ENCODE assay signal across 29 cellular contexts in genomic region chr9:82419827-82420486, GRCh38.
"Had no signal": no experiment of that assay in that cellular context is flagged by ENCODE, and none has a peak within 500 bp of the region (broad histone marks: within the 10 kb centered on the region; RNA-seq: fewer than 3 reads in every experiment).

No MANE protein-coding gene starts in this region.

- H3K4me3 ChIP-seq: esophagus squamous epithelium, heart right ventricle, lung, ovary, right lobe of liver, smooth muscle cell, stomach, thyroid gland had no signal

- H3K27ac Mint-ChIP-seq: effector memory CD8-positive, alpha-beta T cell; immature natural killer cell; memory B cell; mesothelial cell of epicardium; naive thymus-derived CD8-positive, alpha-beta T cell; stimulated activated effector memory CD8-positive, alpha-beta T cell treated with anti-CD3 and anti-CD28 coated beads, Interleukin-12 subunit alpha, Interleukin-12 subunit beta, amount 100 ng/mL, for 72 hours; type B pancreatic cell had no signal

- H3K27me3 Mint-ChIP-seq: central memory CD8-positive, alpha-beta T cell; effector memory CD8-positive, alpha-beta T cell; naive thymus-derived CD8-positive, alpha-beta T cell had no signal

- H3K4me1 Mint-ChIP-seq: central memory CD8-positive, alpha-beta T cell; immature natural killer cell; memory B cell; naive thymus-derived CD8-positive, alpha-beta T cell; stimulated activated effector memory CD8-positive, alpha-beta T cell treated with anti-CD3 and anti-CD28 coated beads, Interleukin-12 subunit alpha, Interleukin-12 subunit beta, amount 100 ng/mL, for 72 hours had no signal

- H3K4me1 ChIP-seq: esophagus squamous epithelium, thyroid gland had no signal

- H3K9me3 ChIP-seq: esophagus squamous epithelium, ovary, right lobe of liver, stomach, thyroid gland had no signal

- ATAC-seq: effector memory CD8-positive, alpha-beta T cell; heart right ventricle; left lobe of liver; naive thymus-derived CD8-positive, alpha-beta T cell; right lobe of liver; stimulated activated effector memory CD8-positive, alpha-beta T cell treated with anti-CD3 and anti-CD28 coated beads, Interleukin-12 subunit alpha, Interleukin-12 subunit beta, amount 100 ng/mL, for 72 hours had no signal

- H3K36me3 Mint-ChIP-seq: immature natural killer cell; memory B cell; naive thymus-derived CD8-positive, alpha-beta T cell; stimulated activated effector memory CD8-positive, alpha-beta T cell treated with anti-CD3 and anti-CD28 coated beads, Interleukin-12 subunit alpha, Interleukin-12 subunit beta, amount 100 ng/mL, for 72 hours; type B pancreatic cell had no signal

- FAIRE-seq: endometrium had no signal

- H3K36me3 ChIP-seq: esophagus squamous epithelium, heart right ventricle, ovary, right lobe of liver, stomach, thyroid gland had no signal

- H3K4me3 Mint-ChIP-seq: central memory CD8-positive, alpha-beta T cell; effector memory CD8-positive, alpha-beta T cell; immature natural killer cell; memory B cell; mesothelial cell of epicardium; naive thymus-derived CD8-positive, alpha-beta T cell; stimulated activated effector memory CD8-positive, alpha-beta T cell treated with anti-CD3 and anti-CD28 coated beads, Interleukin-12 subunit alpha, Interleukin-12 subunit beta, amount 100 ng/mL, for 72 hours; type B pancreatic cell had no signal

- H3K27me3 ChIP-seq: esophagus squamous epithelium, heart right ventricle, ovary, right lobe of liver, stomach, thyroid gland had no signal

- H3K27ac ChIP-seq: esophagus squamous epithelium, heart right ventricle, ovary, right lobe of liver, stomach, thyroid gland had no signal

- DNase-seq: cortex of kidney; effector memory CD8-positive, alpha-beta T cell; erythroblast; esophagus squamous epithelium; foreskin melanocyte; glutamatergic neuron; heart right ventricle; hypothalamus; immature natural killer cell; islet precursor cell; naive thymus-derived CD8-positive, alpha-beta T cell; occipital lobe; ovary; right lobe of liver; stimulated activated CD4-positive, alpha-beta T cell treated with anti-CD3 and anti-CD28 coated beads, Interleukin-12 subunit alpha, Interleukin-12 subunit beta, amount 100 ng/mL, for 4 hours; stimulated activated CD4-positive, alpha-beta T cell treated with anti-CD3 and anti-CD28 coated beads, Interleukin-1b, Interleukin-23, amount 100 ng/mL, for 48 hours; stimulated activated CD4-positive, alpha-beta T cell treated with anti-CD3 and anti-CD28 coated beads, Interleukin-4, amount 100 ng/mL, for 24 hours; stimulated activated naive CD4-positive, alpha-beta T cell treated with Interleukin-2 at 50 U/mL for 16 hours; stomach; thyroid gland had no signal
